ENCODE assay signal across 20 cellular contexts in the genomic region with DNA sequence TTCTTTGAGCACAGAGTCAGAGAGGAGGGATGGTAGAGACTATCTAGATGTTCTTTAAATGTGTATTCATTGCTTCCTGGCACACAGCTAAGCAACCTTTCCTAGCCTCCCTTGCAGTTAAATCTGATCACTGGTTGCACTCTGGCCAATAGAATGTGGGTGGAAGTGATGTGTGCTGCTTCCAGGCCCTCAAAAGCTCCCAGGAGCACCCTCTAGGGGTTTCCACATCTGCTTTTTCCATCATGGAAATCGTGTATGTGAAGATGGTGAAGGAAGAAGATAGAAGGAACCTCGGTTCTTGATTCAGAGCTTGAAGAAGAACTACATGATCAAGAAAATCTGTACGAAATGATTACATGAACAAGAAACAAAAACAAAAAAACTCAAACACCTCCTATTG.
A peak's percentile ranks its signal among the peaks of the same experiment; 100 is the strongest.
DNase-seq lines count a peak whose midpoint lies in the region; ATAC-seq, FAIRE-seq and TF ChIP-seq lines count a peak whose summit lies in the region.
"Had no signal": no experiment of that assay in that cellular context is flagged by ENCODE, and none has a peak within 500 bp of the region (broad histone marks: within the 10 kb centered on the region; RNA-seq: fewer than 3 reads in every experiment).

No MANE protein-coding gene starts in this region.

- H4K20me1 ChIP-seq in HCT116 (ENCODE audit: insufficient read depth) = no peaks in the 10 kb centered on the region

- H3K9ac ChIP-seq in HCT116 (ENCODE audit: low read length) (no peak overlapping the region), endodermal cell (ENCODE audit: extremely low read depth, low read length, poor library complexity, severe bottlenecking) (no peak overlapping the region)

- DNase-seq in A549 (ENCODE audit: low read depth in 1 of 2, low spot score in 1 of 2) (peak in 1 of 2 experiments; percentile 14), HCT116 (ENCODE audit: low read depth, low spot score) (no peak), endodermal cell (no peak), left lobe of liver (ENCODE audit: low spot score) (no peak), psoas muscle (no peak), osteocyte (ENCODE audit: extremely low spot score, unreplicated experiment) (no peak), HK-2 (ENCODE audit: unreplicated experiment) (no peak)
- DNase-seq: 8988T; C1 segment of cervical spinal cord; Calu3; CD4-positive, alpha-beta memory T cell; COR-L47; DMS53; DMS79 treated with DMSO at 0.1 percent for 48 hours; GF-D8 had no signal

- H3K27ac ChIP-seq in A549 (no peak overlapping the region), HCT116 (ENCODE audit: low read depth, low read length) (no peak overlapping the region), endodermal cell (ENCODE audit: low read depth, low read length) (no peak overlapping the region), psoas muscle (no peak overlapping the region)

- H3K4me1 ChIP-seq in A549 (no peaks in the 10 kb centered on the region), HCT116 (ENCODE audit: control insufficient read depth in 1 of 2, insufficient read depth in 2 of 2, low read length in 2 of 2) (no peaks in the 10 kb centered on the region), endodermal cell (ENCODE audit: control insufficient read depth, insufficient read depth, low read length) (no peaks in the 10 kb centered on the region), psoas muscle (no peaks in the 10 kb centered on the region)
- H3K4me1 ChIP-seq: HAP-1 had no signal

- H3K9me3 Mint-ChIP-seq in endodermal cell = peaks cover 9% of the 10 kb centered on the region
- H3K9me3 Mint-ChIP-seq in osteocyte (ENCODE audit: unreplicated experiment) = peaks cover 6% of the 10 kb centered on the region

- H3K4me2 ChIP-seq in A549 (no peak overlapping the region), HCT116 (ENCODE audit: low read length) (no peak overlapping the region)
- H3K4me2 ChIP-seq: GM23338 had no signal

- H3K27ac Mint-ChIP-seq in endodermal cell (no peak overlapping the region), osteocyte (ENCODE audit: unreplicated experiment) (no peak overlapping the region)
- H3K27ac Mint-ChIP-seq: CD4-positive, alpha-beta memory T cell; GM23338 had no signal

- H3K27me3 Mint-ChIP-seq in endodermal cell (ENCODE audit: insufficient read depth) (peaks cover 5% of the 10 kb centered on the region), osteocyte (ENCODE audit: unreplicated experiment) (no peaks in the 10 kb centered on the region)

- H3K4me3 Mint-ChIP-seq in endodermal cell = no peak overlapping the region
- H3K4me3 Mint-ChIP-seq in osteocyte (ENCODE audit: unreplicated experiment) = no peak overlapping the region
- H3K4me3 Mint-ChIP-seq: CD4-positive, alpha-beta memory T cell; GM23338 had no signal

- WGBS in A549 (ENCODE audit: missing lambda C conversion rate) = 59% methylated on average over 3 of the region's 3 CpGs
- 96% methylated on average over 3 of the region's 3 CpGs; no CpG with 5 or more reads in 1 of the 2 experiments for WGBS in endodermal cell (ENCODE audit: insufficient coverage in 1 of 2, insufficient read length in 1 of 2), 2 experiments
- 72 to 80% (median 78%) methylated on average over 3 of the region's 3 CpGs for WGBS in psoas muscle, 3 donors

- TF ChIP-seq CTCF in A549 (IDR thresholded peaks at IDR 0.05) (no peak), HCT116 (IDR thresholded peaks at IDR 0.05 in 2 of 3, conservative IDR thresholded peaks at IDR 0.05 in 1 of 3; ENCODE audit: borderline replicate concordance in 1 of 3, insufficient read depth in 1 of 3, low read depth in 2 of 3, low read length in 2 of 3) (peak in 1 of 3 experiments; percentile 28; a peak in 1 of 6 replicates), endodermal cell (conservative IDR thresholded peaks at IDR 0.05) (peak; percentile 42), psoas muscle (IDR thresholded peaks at IDR 0.05) (no peak), osteocyte (IDR thresholded peaks at IDR 0.05) (no peak)

- H3K4me3 ChIP-seq in A549 = no peak overlapping the region
- no peak overlapping the region for H3K4me3 ChIP-seq in HCT116 (replicated peaks in 1 of 2; ENCODE audit: low read depth in 1 of 2, low read length in 2 of 2)
- H3K4me3 ChIP-seq in endodermal cell (ENCODE audit: low read length) = no peak overlapping the region
- no peak overlapping the region for H3K4me3 ChIP-seq in psoas muscle
- H3K4me3 ChIP-seq: GM23338, HAP-1 had no signal

- H3K79me2 ChIP-seq in HCT116 (ENCODE audit: insufficient read depth, low read length) = no peaks in the 10 kb centered on the region

- H3K9me3 ChIP-seq in A549 (0 out of 3 replicates have a peak, but pooled peaks cover under 1% of the 10 kb centered on the region), HCT116 (ENCODE audit: control insufficient read depth in 1 of 2, insufficient read depth in 1 of 2, low read depth in 1 of 2, low read length in 2 of 2) (no peaks in the 10 kb centered on the region), endodermal cell (ENCODE audit: control insufficient read depth, low read length) (no peaks in the 10 kb centered on the region), psoas muscle (no peaks in the 10 kb centered on the region)
- H3K9me3 ChIP-seq: HAP-1 had no signal

- intact Hi-C loops in HCT116 (cut with micrococcal nuclease) = no loop called here
- intact Hi-C loops in psoas muscle (cut with DNase I) = no loop called here

- no peak overlapping the region for H2AFZ ChIP-seq in HCT116 (ENCODE audit: low read depth, low read length, poor library complexity, severe bottlenecking)
- H2AFZ ChIP-seq: GM23338 had no signal

- no peak for TF ChIP-seq POLR2A in A549 (IDR thresholded peaks at IDR 0.05; ENCODE audit: low read length)
- TF ChIP-seq POLR2A in HCT116 (IDR thresholded peaks at IDR 0.05; ENCODE audit: borderline replicate concordance, extremely low read depth, insufficient read depth, insufficient read length) = no peak

- POLR2A ChIA-PET in A549 (lab: Yijun Ruan, JAX) (no interaction called here), HCT116 (lab: Charles Lee) (no interaction called here)

- H3K4me1 Mint-ChIP-seq in endodermal cell (no peaks in the 10 kb centered on the region), osteocyte (ENCODE audit: unreplicated experiment) (peaks cover 5% of the 10 kb centered on the region)
- H3K4me1 Mint-ChIP-seq: CD4-positive, alpha-beta memory T cell; GM23338 had no signal

- H3K36me3 ChIP-seq in HCT116 (ENCODE audit: control insufficient read depth in 1 of 2, insufficient read depth in 2 of 2, low read length in 2 of 2) (no peaks in the 10 kb centered on the region), endodermal cell (ENCODE audit: control insufficient read depth, insufficient read depth, low read length) (no peaks in the 10 kb centered on the region), psoas muscle (ENCODE audit: insufficient read depth in 1 of 2, low read depth in 1 of 2) (no peaks in the 10 kb centered on the region)
- H3K36me3 ChIP-seq: HAP-1 had no signal

- H3K36me3 Mint-ChIP-seq in endodermal cell (ENCODE audit: low read depth) (no peaks in the 10 kb centered on the region), osteocyte (ENCODE audit: unreplicated experiment) (peaks cover 3% of the 10 kb centered on the region)

- ATAC-seq in A549 = peak in 1 of 2 experiments; percentile 51; a peak in 1 of 6 replicates
- peak; percentile 57; the same call in 1 of the 2 replicates for ATAC-seq in HCT116
- peak; percentile 16 for ATAC-seq in left lobe of liver
- ATAC-seq in psoas muscle = no peak
- no peak for ATAC-seq in HG02852 (IDR thresholded peaks at IDR 0.05; ENCODE audit: unreplicated experiment)
- ATAC-seq: GM23338 had no signal

- no peaks in the 10 kb centered on the region for H3K9me2 ChIP-seq in HCT116 (ENCODE audit: insufficient read depth)

- CTCF ChIA-PET in A549 (lab: Yijun Ruan, JAX) (interaction anchor here (1.0 to 2.0 kb wide), 2 partner anchors 10 to 11 kb away, joined by 3 to 8 read pairs; no protein-coding TSS in a partner anchor), HCT116 (lab: Charles Lee) (no interaction called here)

- no TSS peak for BruUV-seq in HCT116 (replicated peaks; lab: Mats Ljungman, UMichigan)

- FAIRE-seq in A549 (lab: Jason Lieb, UNC) = peak; percentile 43
- FAIRE-seq: GM12891, GM18507 had no signal

- RAD21 ChIA-PET in HCT116 (lab: Charles Lee; ENCODE audit: low non-redundant PET in 1 of 2, low total read pairs in 2 of 2, uncharacterized antibody in 2 of 2, unreplicated experiment in 2 of 2) = no interaction called here

- no peak for TF ChIP-seq EP300 in A549 (IDR thresholded peaks at IDR 0.05)

- H3K27me3 ChIP-seq in HCT116 (ENCODE audit: insufficient read depth, low read length) (no peaks in the 10 kb centered on the region), endodermal cell (ENCODE audit: control insufficient read depth, insufficient read depth, low read length, poor library complexity, severe bottlenecking) (no peaks in the 10 kb centered on the region), psoas muscle (ENCODE audit: insufficient read depth in 3 of 3, low read length in 2 of 3) (no peaks in the 10 kb centered on the region)

- TF ChIP-seq RAD21 in A549 (conservative IDR thresholded peaks at IDR 0.05 in 1 of 2, IDR thresholded peaks at IDR 0.05 in 1 of 2) (no peak; a peak in 1 of 5 replicates), HCT116 (IDR thresholded peaks at IDR 0.05; ENCODE audit: low read depth) (0 out of 2 replicates have a peak, but pooled peaks have one; percentile 8)

TF ChIP-seq in A549, 52 proteins besides CTCF, POLR2A, EP300 and RAD21 (continues in another document):
- TF ChIP-seq ZSCAN20 (CRISPR knock-in tag; IDR thresholded peaks at IDR 0.05) = no peak
- no peak for TF ChIP-seq HEYL (CRISPR knock-in tag; IDR thresholded peaks at IDR 0.05)
- TF ChIP-seq CHD4 (IDR thresholded peaks at IDR 0.05; ENCODE audit: borderline replicate concordance) = no peak

TF ChIP-seq in HCT116, 20 proteins besides CTCF, POLR2A, EP300 and RAD21 (continues in another document):
- no peak for TF ChIP-seq SIN3A (IDR thresholded peaks at IDR 0.05; ENCODE audit: low read depth)
- TF ChIP-seq ZNF274 (IDR thresholded peaks at IDR 0.05; ENCODE audit: low read depth, low read length) = no peak

Comparison
In these comparisons a context has a peak if more than half of its experiments do, and no peak if none do; other contexts are left out.
1. ATAC-seq: peak in HCT116 (single experiment) and left lobe of liver (single experiment); none in psoas muscle (0 of 4) and HG02852 (single experiment).